24 cellular contexts compared by ENCODE assay signal in genomic region chr13:29994911-29995601, GRCh38.
DNase-seq lines count a peak whose midpoint lies in the region; ATAC-seq and TF ChIP-seq lines count a peak whose summit lies in the region.
"Had no signal": no experiment of that assay in that cellular context is flagged by ENCODE, and none has a peak within 500 bp of the region (broad histone marks: within the 10 kb centered on the region; RNA-seq: fewer than 3 reads in every experiment).

No MANE protein-coding gene starts in this region.

- no peak for TF ChIP-seq EP300 in gastroesophageal sphincter (IDR thresholded peaks at IDR 0.05)
- TF ChIP-seq EP300 in suprapubic skin (IDR thresholded peaks at IDR 0.05), result no peak

- H3K9me3 Mint-ChIP-seq in effector memory CD8-positive, alpha-beta T cell, result no peaks in the 10 kb centered on the region
- H3K9me3 Mint-ChIP-seq: activated CD4-positive, alpha-beta T cell treated with anti-CD3 and anti-CD28 coated beads, Interleukin-2, amount 10 ng/mL, durations not matched to agents 24 days and 14 days; activated naive CD4-positive, alpha-beta T cell treated with anti-CD3 and anti-CD28 coated beads, Interleukin-2, amount 50 U/mL, for 24 hours; CD8-positive, alpha-beta memory T cell; T-helper 1 cell treated with Interleukin-12 subunit alpha and Interleukin-12 subunit beta and Interleukin-4 antibody, amounts not matched to agents 30 μg/mL and 1 μg/mL, for 36 hours had no signal

- DNase-seq in NCI-H526 treated with DMSO at 0.1 percent for 48 hours (lab: John Stamatoyannopoulos, UW) (peak; percentile 27), suprapubic skin (ENCODE audit: low spot score in 2 of 2) (no peak), NCI-H187 (lab: John Stamatoyannopoulos, UW) (no peak)
- DNase-seq in stimulated activated naive CD4-positive, alpha-beta T cell treated with Interleukin-2 at 50 U/mL for 16 hours (lab: John Stamatoyannopoulos, UW), result no peak
- DNase-seq in effector memory CD8-positive, alpha-beta T cell, result no peak
- DNase-seq: activated CD4-positive, alpha-beta T cell treated with anti-CD3 and anti-CD28 coated beads, Interleukin-2, amount 10 ng/mL, durations not matched to agents 24 days and 14 days; CD8-positive, alpha-beta memory T cell; DMS53; effector CD4-positive, alpha-beta T cell; kidney; MG63; NCI-H1436 treated with DMSO at 0.1 percent for 48 hours; NCI-H2227 treated with DMSO at 0.1 percent for 48 hours; spleen; stimulated activated CD4-positive, alpha-beta T cell treated with anti-CD3 and anti-CD28 coated beads, Interleukin-4, amount 100 ng/mL, for 24 hours; stimulated activated naive CD8-positive, alpha-beta T cell treated with anti-CD3 and anti-CD28 coated beads, Interleukin-15, Interleukin-2, amounts not matched to agents 100 U/mL and 50 U/mL, for 24 hours; upper lobe of left lung had no signal

- H3K4me2 ChIP-seq in BLaER1 treated with 17β-estradiol and CSF1 and Interleukin-3, amounts not matched to agents 10 nM and 100 nM, result peak overlapping the region; percentile 69 to 94 (median 86); a peak in 21 of 22 replicates

- H3K27ac ChIP-seq in BLaER1 treated with 17β-estradiol and CSF1 and Interleukin-3, amounts not matched to agents 10 nM and 100 nM, result peak overlapping the region in 8 of 11 experiments; percentile 71 to 95 (median 88); a peak in 16 of 22 replicates
- no peak overlapping the region for H3K27ac ChIP-seq in gastroesophageal sphincter
- H3K27ac ChIP-seq in suprapubic skin, result peak overlapping the region; percentile 32
- H3K27ac ChIP-seq: SJSA1, spleen, upper lobe of left lung had no signal

- peaks cover 20 to 39% (median 37%) of the 10 kb centered on the region in 10 experiments for H3K4me1 ChIP-seq in BLaER1 treated with 17β-estradiol and CSF1 and Interleukin-3, amounts not matched to agents 10 nM and 100 nM
- H3K4me1 ChIP-seq in gastroesophageal sphincter (no peaks in the 10 kb centered on the region), suprapubic skin (no peaks in the 10 kb centered on the region)
- H3K4me1 ChIP-seq: upper lobe of left lung had no signal

- no peaks in the 10 kb centered on the region for H3K36me3 Mint-ChIP-seq in effector memory CD8-positive, alpha-beta T cell (ENCODE audit: insufficient read depth)
- H3K36me3 Mint-ChIP-seq: activated naive CD4-positive, alpha-beta T cell treated with anti-CD3 and anti-CD28 coated beads, Interleukin-2, amount 50 U/mL, for 24 hours had no signal

- no peak overlapping the region for H3K4me3 ChIP-seq in BLaER1 treated with 17β-estradiol and CSF1 and Interleukin-3, amounts not matched to agents 10 nM and 100 nM
- H3K4me3 ChIP-seq in gastroesophageal sphincter (no peak overlapping the region), suprapubic skin (no peak overlapping the region)
- H3K4me3 ChIP-seq: K562, MG63, SJSA1, spleen, upper lobe of left lung had no signal

- peak; percentile 39 for ATAC-seq in gastroesophageal sphincter
- no peak for ATAC-seq in effector memory CD8-positive, alpha-beta T cell (replicated peaks)
- ATAC-seq: esophagus mucosa; K562; stimulated activated naive CD8-positive, alpha-beta T cell treated with anti-CD3 and anti-CD28 coated beads, Interleukin-15, Interleukin-2, amounts not matched to agents 100 U/mL and 50 U/mL, for 24 hours had no signal

- no peak overlapping the region for H3K4me3 Mint-ChIP-seq in effector memory CD8-positive, alpha-beta T cell
- H3K4me3 Mint-ChIP-seq: activated CD4-positive, alpha-beta T cell treated with anti-CD3 and anti-CD28 coated beads, Interleukin-2, amount 10 ng/mL, durations not matched to agents 24 days and 14 days; activated naive CD4-positive, alpha-beta T cell treated with anti-CD3 and anti-CD28 coated beads, Interleukin-2, amount 50 U/mL, for 24 hours; CD8-positive, alpha-beta memory T cell; T-helper 1 cell treated with Interleukin-12 subunit alpha and Interleukin-12 subunit beta and Interleukin-4 antibody, amounts not matched to agents 30 μg/mL and 1 μg/mL, for 36 hours had no signal

- H3K27me3 ChIP-seq in BLaER1 treated with 17β-estradiol and CSF1 and Interleukin-3, amounts not matched to agents 10 nM and 100 nM, result no peaks in the 10 kb centered on the region
- H3K27me3 ChIP-seq in gastroesophageal sphincter (no peaks in the 10 kb centered on the region), suprapubic skin (no peaks in the 10 kb centered on the region)
- H3K27me3 ChIP-seq: MG63, SJSA1, upper lobe of left lung had no signal

- 48 to 67% methylated on average over 4 to 7 of the region's 10 CpGs for WGBS in gastroesophageal sphincter (ENCODE audit: low coverage in 1 of 2), 2 donors
- 62% methylated on average over 10 of the region's 10 CpGs for WGBS in suprapubic skin

- H3K27me3 Mint-ChIP-seq in effector memory CD8-positive, alpha-beta T cell, result peaks cover 0 to 21% of the 10 kb centered on the region in 2 donors
- H3K27me3 Mint-ChIP-seq: activated CD4-positive, alpha-beta T cell treated with anti-CD3 and anti-CD28 coated beads, Interleukin-2, amount 10 ng/mL, durations not matched to agents 24 days and 14 days; activated naive CD4-positive, alpha-beta T cell treated with anti-CD3 and anti-CD28 coated beads, Interleukin-2, amount 50 U/mL, for 24 hours had no signal

- H4K20me1 ChIP-seq in BLaER1 treated with 17β-estradiol and CSF1 and Interleukin-3, amounts not matched to agents 10 nM and 100 nM, result no peaks in the 10 kb centered on the region

- H3K36me3 ChIP-seq in BLaER1 treated with 17β-estradiol and CSF1 and Interleukin-3, amounts not matched to agents 10 nM and 100 nM, result no peaks in the 10 kb centered on the region
- H3K36me3 ChIP-seq in gastroesophageal sphincter, result no peaks in the 10 kb centered on the region
- H3K36me3 ChIP-seq in suprapubic skin, result no peaks in the 10 kb centered on the region
- H3K36me3 ChIP-seq: MG63, SJSA1, spleen, upper lobe of left lung had no signal

- no peak overlapping the region for H3K27ac Mint-ChIP-seq in effector memory CD8-positive, alpha-beta T cell
- H3K27ac Mint-ChIP-seq: activated CD4-positive, alpha-beta T cell treated with anti-CD3 and anti-CD28 coated beads, Interleukin-2, amount 10 ng/mL, durations not matched to agents 24 days and 14 days; activated naive CD4-positive, alpha-beta T cell treated with anti-CD3 and anti-CD28 coated beads, Interleukin-2, amount 50 U/mL, for 24 hours; CD8-positive, alpha-beta memory T cell; T-helper 1 cell treated with Interleukin-12 subunit alpha and Interleukin-12 subunit beta and Interleukin-4 antibody, amounts not matched to agents 30 μg/mL and 1 μg/mL, for 36 hours had no signal

- H3K9me3 ChIP-seq in BLaER1 treated with 17β-estradiol and CSF1 and Interleukin-3, amounts not matched to agents 10 nM and 100 nM (replicated peaks in 1 of 11), result peaks cover 0 to 8% (median 0%) of the 10 kb centered on the region in 11 experiments; a peak in 2 of 22 replicates
- no peaks in the 10 kb centered on the region for H3K9me3 ChIP-seq in gastroesophageal sphincter
- H3K9me3 ChIP-seq in suprapubic skin, result no peaks in the 10 kb centered on the region
- H3K9me3 ChIP-seq: MG63, SJSA1, spleen, upper lobe of left lung had no signal

- TF ChIP-seq POLR2A in gastroesophageal sphincter (IDR thresholded peaks at IDR 0.05) (no peak), suprapubic skin (IDR thresholded peaks at IDR 0.05) (no peak)

- H3K4me1 Mint-ChIP-seq in effector memory CD8-positive, alpha-beta T cell (ENCODE audit: low read depth in 2 of 2), result no peaks in the 10 kb centered on the region
- H3K4me1 Mint-ChIP-seq: activated CD4-positive, alpha-beta T cell treated with anti-CD3 and anti-CD28 coated beads, Interleukin-2, amount 10 ng/mL, durations not matched to agents 24 days and 14 days; activated naive CD4-positive, alpha-beta T cell treated with anti-CD3 and anti-CD28 coated beads, Interleukin-2, amount 50 U/mL, for 24 hours; CD8-positive, alpha-beta memory T cell had no signal

- TF ChIP-seq CTCF in gastroesophageal sphincter (IDR thresholded peaks at IDR 0.05) (no peak), suprapubic skin (IDR thresholded peaks at IDR 0.05) (no peak)

- H3K9ac ChIP-seq in BLaER1 treated with 17β-estradiol and CSF1 and Interleukin-3, amounts not matched to agents 10 nM and 100 nM, result peak overlapping the region in 6 of 11 experiments; percentile 62 to 79 (median 74); a peak in 10 of 22 replicates

Comparison
In these comparisons a context has a peak if more than half of its experiments do, and no peak if none do; other contexts are left out.
1. H3K27ac ChIP-seq: peak in BLaER1 treated with 17β-estradiol and CSF1 and Interleukin-3, amounts not matched to agents 10 nM and 100 nM (8 of 11) and suprapubic skin (single experiment); none in gastroesophageal sphincter (0 of 4).